ENCODE assay signal across 10 cellular contexts in genomic region chr5:140011297-140011802, GRCh38. TPM values are rescaled to one million over a fixed set of nuclear protein-coding genes. Genes with fewer than 3 reads are reported as not detected.
DNase-seq lines count a peak whose midpoint lies in the region; ATAC-seq and TF ChIP-seq lines count a peak whose summit lies in the region.
"Had no signal": no experiment of that assay in that cellular context is flagged by ENCODE, and none has a peak within 500 bp of the region (broad histone marks: within the 10 kb centered on the region; RNA-seq: fewer than 3 reads in every experiment).

No MANE protein-coding gene starts in this region.

- peaks cover 5% of the 10 kb centered on the region for H3K27me3 Mint-ChIP-seq in activated T-helper 17 cell treated with anti-CD3 and anti-CD28 coated beads, Interleukin-2, amount 50 U/mL, for 72 hours

- H3K27me3 ChIP-seq in mesenchymal stem cell (ENCODE audit: control insufficient read depth in 1 of 2, insufficient read depth in 1 of 2, low read length in 2 of 2), result peaks cover 4 to 60% of the 10 kb centered on the region in 2 experiments
- H3K27me3 ChIP-seq in colonic mucosa, result no peaks in the 10 kb centered on the region

- H3K27ac Mint-ChIP-seq in activated T-helper 17 cell treated with anti-CD3 and anti-CD28 coated beads, Interleukin-2, amount 50 U/mL, for 72 hours, result no peak overlapping the region

- H2BK5ac ChIP-seq in mesenchymal stem cell (ENCODE audit: low read depth, low read length, poor library complexity, severe bottlenecking), result no peak overlapping the region

- no peak overlapping the region for H2AFZ ChIP-seq in mesenchymal stem cell (ENCODE audit: low read depth, low read length)

- H3K23ac ChIP-seq in mesenchymal stem cell (ENCODE audit: low read length in 2 of 2), result no peak overlapping the region

- H2BK15ac ChIP-seq in mesenchymal stem cell (ENCODE audit: low read depth, poor library complexity, severe bottlenecking), result no peak overlapping the region

- intact Hi-C loops in colonic mucosa (cut with DNase I), result no loop called here

- peak; percentile 14 for DNase-seq in NCI-H82 treated with DMSO at 0.1 percent for 48 hours (lab: John Stamatoyannopoulos, UW; ENCODE audit: unreplicated experiment)
- peak; percentile 26 for DNase-seq in mesenchymal stem cell
- no peak for DNase-seq in colonic mucosa
- no peak for DNase-seq in stimulated activated CD4-positive, alpha-beta T cell treated with anti-CD3 and anti-CD28 coated beads, Interleukin-4, amount 100 ng/mL, for 4 hours
- DNase-seq in NCI-H2227 treated with DMSO at 0.1 percent for 48 hours (lab: John Stamatoyannopoulos, UW), result no peak
- DNase-seq: NCI-H526; stimulated activated naive CD4-positive, alpha-beta T cell had no signal

- H3K27ac ChIP-seq in mesenchymal stem cell (ENCODE audit: low read length, poor library complexity, severe bottlenecking) (no peak overlapping the region), colonic mucosa (no peak overlapping the region)

- H3K4me3 ChIP-seq in mesenchymal stem cell (ENCODE audit: insufficient read depth in 1 of 2, low read depth in 1 of 2, low read length in 2 of 2) (no peak overlapping the region), colonic mucosa (no peak overlapping the region)

- H2BK120ac ChIP-seq in mesenchymal stem cell (ENCODE audit: low read depth, low read length), result no peak overlapping the region

- no peak overlapping the region for H2BK12ac ChIP-seq in mesenchymal stem cell (ENCODE audit: low read length in 2 of 2)

- WGBS in mesenchymal stem cell, result 70% methylated on average over 3 of the region's 3 CpGs

- H3K4me1 ChIP-seq in mesenchymal stem cell (ENCODE audit: control insufficient read depth, insufficient read depth, low read depth, low read length) (no peaks in the 10 kb centered on the region), colonic mucosa (no peaks in the 10 kb centered on the region)

- no peak overlapping the region for H3K18ac ChIP-seq in mesenchymal stem cell (ENCODE audit: low read depth in 1 of 2, low read length in 2 of 2)

- no peak overlapping the region for H3K4ac ChIP-seq in mesenchymal stem cell (ENCODE audit: low read depth in 1 of 2, low read length in 2 of 2)

- no peaks in the 10 kb centered on the region for H3K9me3 Mint-ChIP-seq in activated T-helper 17 cell treated with anti-CD3 and anti-CD28 coated beads, Interleukin-2, amount 50 U/mL, for 72 hours

- ATAC-seq in GM18907 (IDR thresholded peaks at IDR 0.05; ENCODE audit: unreplicated experiment) (peak; percentile 88), HG02840 (IDR thresholded peaks at IDR 0.05; ENCODE audit: low FRiP score, unreplicated experiment) (peak; percentile 72)
- ATAC-seq in activated T-helper 17 cell treated with anti-CD3 and anti-CD28 coated beads, Interleukin-2, amount 50 U/mL, for 72 hours (replicated peaks), result no peak

- no peak overlapping the region for H3K14ac ChIP-seq in mesenchymal stem cell (ENCODE audit: low read length in 2 of 2)

- no peak overlapping the region for H4K8ac ChIP-seq in mesenchymal stem cell (ENCODE audit: low read length)

- no peak overlapping the region for H3K4me2 ChIP-seq in mesenchymal stem cell (ENCODE audit: low read length, poor library complexity, severe bottlenecking)

- no peak overlapping the region for H3K4me3 Mint-ChIP-seq in activated T-helper 17 cell treated with anti-CD3 and anti-CD28 coated beads, Interleukin-2, amount 50 U/mL, for 72 hours

- no peaks in the 10 kb centered on the region for H3K36me3 Mint-ChIP-seq in activated T-helper 17 cell treated with anti-CD3 and anti-CD28 coated beads, Interleukin-2, amount 50 U/mL, for 72 hours (ENCODE audit: low read depth)

- H3K79me1 ChIP-seq in mesenchymal stem cell (replicated peaks; ENCODE audit: low read length, poor library complexity, severe bottlenecking), result no peaks in the 10 kb centered on the region

- TF ChIP-seq CTCF in colonic mucosa (IDR thresholded peaks at IDR 0.05), result no peak

- H3K9ac ChIP-seq in mesenchymal stem cell (ENCODE audit: low read length) (no peak overlapping the region), colonic mucosa (ENCODE audit: low read depth in 2 of 2, low read length in 2 of 2) (no peak overlapping the region)

- no peak overlapping the region for H2AK5ac ChIP-seq in mesenchymal stem cell (ENCODE audit: low read length, severe bottlenecking)

- H3K9me3 ChIP-seq in mesenchymal stem cell (ENCODE audit: control insufficient read depth, low read length) (no peaks in the 10 kb centered on the region), colonic mucosa (no peaks in the 10 kb centered on the region)

- no peak overlapping the region for H4K91ac ChIP-seq in mesenchymal stem cell (ENCODE audit: low read length)

- H3K36me3 ChIP-seq in mesenchymal stem cell (ENCODE audit: control insufficient read depth in 1 of 2, insufficient read depth in 2 of 2, low read depth in 1 of 2, low read length in 2 of 2) (no peaks in the 10 kb centered on the region), colonic mucosa (no peaks in the 10 kb centered on the region)

- H3K4me1 Mint-ChIP-seq in activated T-helper 17 cell treated with anti-CD3 and anti-CD28 coated beads, Interleukin-2, amount 50 U/mL, for 72 hours, result no peaks in the 10 kb centered on the region

RNA-seq across cellular contexts. Expression of gene NRG2, which starts 31.7 kb away (rescaled TPM):
- 0.35 TPM for polyA plus RNA-seq in mesenchymal stem cell (2013, experiment 1 of 2)
- polyA plus RNA-seq in mesenchymal stem cell (2013, experiment 2 of 2), result 0.34 TPM
- under 1 TPM; 0.10 to 0.48 TPM for total RNA-seq in colonic mucosa
- under 1 TPM; 0.11 to 0.48 TPM for total RNA-seq in activated T-helper 17 cell treated with anti-CD3 and anti-CD28 coated beads, Interleukin-2, amount 50 U/mL, for 72 hours

Comparison
In these comparisons a context has a peak if more than half of its experiments do, and no peak if none do; other contexts are left out.
1. DNase-seq: peak in NCI-H82 treated with DMSO at 0.1 percent for 48 hours (single experiment) and mesenchymal stem cell (single experiment); none in colonic mucosa (single experiment), stimulated activated CD4-positive, alpha-beta T cell treated with anti-CD3 and anti-CD28 coated beads, Interleukin-4, amount 100 ng/mL, for 4 hours (0 of 2) and NCI-H2227 treated with DMSO at 0.1 percent for 48 hours (single experiment).